ENCODE assay signal across 1 cellular context in the genomic region with DNA sequence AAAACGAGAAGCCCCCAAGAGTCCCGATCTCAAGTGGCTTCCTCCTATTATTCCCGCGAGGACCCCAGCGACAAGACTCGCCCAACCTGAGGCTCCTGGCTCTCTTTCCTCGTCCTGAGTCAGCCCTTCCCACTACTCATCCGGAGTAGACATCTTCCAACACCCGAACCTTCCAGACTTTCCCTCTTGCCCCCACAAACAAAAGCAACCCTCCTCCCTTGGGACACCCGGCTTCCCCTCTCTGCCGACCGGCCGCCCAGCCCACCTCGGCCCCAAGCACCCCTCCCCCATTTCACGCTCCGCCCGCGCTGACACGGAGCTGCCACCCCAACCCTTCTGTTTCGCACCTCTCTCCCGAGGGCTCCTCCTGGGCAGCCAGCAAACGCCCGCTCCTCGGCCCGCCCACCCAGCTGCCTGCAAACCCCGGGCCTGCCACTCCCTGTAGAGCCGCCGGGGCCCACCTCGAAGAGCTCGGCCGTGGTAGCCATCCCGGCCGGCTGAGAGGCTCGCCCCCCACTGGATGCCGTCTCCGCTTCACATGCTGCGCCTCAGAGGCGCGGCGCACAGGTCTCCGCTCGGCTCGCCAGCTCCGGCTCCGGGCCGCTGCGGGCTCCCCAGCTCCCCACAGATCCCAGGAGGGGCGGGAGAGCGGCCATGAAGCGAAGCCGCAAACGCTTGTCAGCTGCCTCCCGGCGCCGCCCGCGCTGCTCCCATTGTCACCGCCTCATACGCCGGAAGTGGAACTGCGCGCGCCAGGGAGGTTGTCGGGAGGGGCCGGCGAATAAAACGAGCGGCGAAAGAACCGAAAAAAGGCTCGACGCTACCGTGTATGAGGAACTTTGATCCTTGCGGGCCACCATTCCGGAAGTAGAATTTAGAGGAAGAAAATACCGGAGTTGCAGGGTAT.
TF ChIP-seq lines count a peak whose summit lies in the region.

A gene with protein sequence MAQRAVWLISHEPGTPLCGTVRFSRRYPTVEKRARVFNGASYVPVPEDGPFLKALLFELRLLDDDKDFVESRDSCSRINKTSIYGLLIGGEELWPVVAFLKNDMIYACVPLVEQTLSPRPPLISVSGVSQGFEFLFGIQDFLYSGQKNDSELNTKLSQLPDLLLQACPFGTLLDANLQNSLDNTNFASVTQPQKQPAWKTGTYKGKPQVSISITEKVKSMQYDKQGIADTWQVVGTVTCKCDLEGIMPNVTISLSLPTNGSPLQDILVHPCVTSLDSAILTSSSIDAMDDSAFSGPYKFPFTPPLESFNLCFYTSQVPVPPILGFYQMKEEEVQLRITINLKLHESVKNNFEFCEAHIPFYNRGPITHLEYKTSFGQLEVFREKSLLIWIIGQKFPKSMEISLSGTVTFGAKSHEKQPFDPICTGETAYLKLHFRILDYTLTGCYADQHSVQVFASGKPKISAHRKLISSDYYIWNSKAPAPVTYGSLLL (plus strand): TSS at position 811 of the 907 bp plus-strand sequence. CDS start 344 bp downstream, outside the sequence.
A gene with protein sequence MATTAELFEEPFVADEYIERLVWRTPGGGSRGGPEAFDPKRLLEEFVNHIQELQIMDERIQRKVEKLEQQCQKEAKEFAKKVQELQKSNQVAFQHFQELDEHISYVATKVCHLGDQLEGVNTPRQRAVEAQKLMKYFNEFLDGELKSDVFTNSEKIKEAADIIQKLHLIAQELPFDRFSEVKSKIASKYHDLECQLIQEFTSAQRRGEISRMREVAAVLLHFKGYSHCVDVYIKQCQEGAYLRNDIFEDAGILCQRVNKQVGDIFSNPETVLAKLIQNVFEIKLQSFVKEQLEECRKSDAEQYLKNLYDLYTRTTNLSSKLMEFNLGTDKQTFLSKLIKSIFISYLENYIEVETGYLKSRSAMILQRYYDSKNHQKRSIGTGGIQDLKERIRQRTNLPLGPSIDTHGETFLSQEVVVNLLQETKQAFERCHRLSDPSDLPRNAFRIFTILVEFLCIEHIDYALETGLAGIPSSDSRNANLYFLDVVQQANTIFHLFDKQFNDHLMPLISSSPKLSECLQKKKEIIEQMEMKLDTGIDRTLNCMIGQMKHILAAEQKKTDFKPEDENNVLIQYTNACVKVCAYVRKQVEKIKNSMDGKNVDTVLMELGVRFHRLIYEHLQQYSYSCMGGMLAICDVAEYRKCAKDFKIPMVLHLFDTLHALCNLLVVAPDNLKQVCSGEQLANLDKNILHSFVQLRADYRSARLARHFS (minus strand): TSS at position 745 of the 907 bp plus-strand sequence. CDS start 257 bp downstream, at position 488.

TF ChIP-seq in HepG2, 621 proteins besides CTCF, POLR2A, EP300 and RAD21 (continued from another document):
- TF ChIP-seq ZFP90 (CRISPR knock-in tag; IDR thresholded peaks at IDR 0.05; ENCODE audit: borderline replicate concordance) (no peak; the same call in 1 of the 2 replicates), ZFYVE20 (CRISPR knock-in tag; IDR thresholded peaks at IDR 0.05; ENCODE audit: borderline replicate concordance, low read depth) (no peak), PAWR (CRISPR knock-in tag; IDR thresholded peaks at IDR 0.05; ENCODE audit: borderline replicate concordance) (no peak), ZNF557 (CRISPR knock-in tag; IDR thresholded peaks at IDR 0.05) (no peak), THYN1 (CRISPR knock-in tag; IDR thresholded peaks at IDR 0.05; ENCODE audit: borderline replicate concordance, low read depth) (no peak), NFATC3 (CRISPR knock-in tag; IDR thresholded peaks at IDR 0.05) (no peak), ZFY (CRISPR knock-in tag; IDR thresholded peaks at IDR 0.05) (peak; percentile 86), EZH2 (conservative IDR thresholded peaks at IDR 0.05; ENCODE audit: low read depth, low read length) (no peak), PAF1 (CRISPR knock-in tag; IDR thresholded peaks at IDR 0.05) (no peak), ZNF34 (CRISPR knock-in tag; IDR thresholded peaks at IDR 0.05; ENCODE audit: borderline replicate concordance) (no peak; the same call in 1 of the 2 replicates), XBP1 (CRISPR knock-in tag; IDR thresholded peaks at IDR 0.05) (no peak), ZNF615 (CRISPR knock-in tag; IDR thresholded peaks at IDR 0.05; ENCODE audit: borderline replicate concordance) (no peak), ZNF496 (CRISPR knock-in tag; IDR thresholded peaks at IDR 0.05; ENCODE audit: insufficient replicate concordance) (no peak), PCBP1 (IDR thresholded peaks at IDR 0.05; ENCODE audit: borderline replicate concordance, low read depth, low read length) (no peak), ATM (IDR thresholded peaks at IDR 0.05; ENCODE audit: borderline replicate concordance) (no peak)
- TF ChIP-seq, protein P1, sequence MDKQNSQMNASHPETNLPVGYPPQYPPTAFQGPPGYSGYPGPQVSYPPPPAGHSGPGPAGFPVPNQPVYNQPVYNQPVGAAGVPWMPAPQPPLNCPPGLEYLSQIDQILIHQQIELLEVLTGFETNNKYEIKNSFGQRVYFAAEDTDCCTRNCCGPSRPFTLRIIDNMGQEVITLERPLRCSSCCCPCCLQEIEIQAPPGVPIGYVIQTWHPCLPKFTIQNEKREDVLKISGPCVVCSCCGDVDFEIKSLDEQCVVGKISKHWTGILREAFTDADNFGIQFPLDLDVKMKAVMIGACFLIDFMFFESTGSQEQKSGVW (CRISPR knock-in tag; IDR thresholded peaks at IDR 0.05; ENCODE audit: borderline replicate concordance) = no peak
- TF ChIP-seq, protein P2, sequence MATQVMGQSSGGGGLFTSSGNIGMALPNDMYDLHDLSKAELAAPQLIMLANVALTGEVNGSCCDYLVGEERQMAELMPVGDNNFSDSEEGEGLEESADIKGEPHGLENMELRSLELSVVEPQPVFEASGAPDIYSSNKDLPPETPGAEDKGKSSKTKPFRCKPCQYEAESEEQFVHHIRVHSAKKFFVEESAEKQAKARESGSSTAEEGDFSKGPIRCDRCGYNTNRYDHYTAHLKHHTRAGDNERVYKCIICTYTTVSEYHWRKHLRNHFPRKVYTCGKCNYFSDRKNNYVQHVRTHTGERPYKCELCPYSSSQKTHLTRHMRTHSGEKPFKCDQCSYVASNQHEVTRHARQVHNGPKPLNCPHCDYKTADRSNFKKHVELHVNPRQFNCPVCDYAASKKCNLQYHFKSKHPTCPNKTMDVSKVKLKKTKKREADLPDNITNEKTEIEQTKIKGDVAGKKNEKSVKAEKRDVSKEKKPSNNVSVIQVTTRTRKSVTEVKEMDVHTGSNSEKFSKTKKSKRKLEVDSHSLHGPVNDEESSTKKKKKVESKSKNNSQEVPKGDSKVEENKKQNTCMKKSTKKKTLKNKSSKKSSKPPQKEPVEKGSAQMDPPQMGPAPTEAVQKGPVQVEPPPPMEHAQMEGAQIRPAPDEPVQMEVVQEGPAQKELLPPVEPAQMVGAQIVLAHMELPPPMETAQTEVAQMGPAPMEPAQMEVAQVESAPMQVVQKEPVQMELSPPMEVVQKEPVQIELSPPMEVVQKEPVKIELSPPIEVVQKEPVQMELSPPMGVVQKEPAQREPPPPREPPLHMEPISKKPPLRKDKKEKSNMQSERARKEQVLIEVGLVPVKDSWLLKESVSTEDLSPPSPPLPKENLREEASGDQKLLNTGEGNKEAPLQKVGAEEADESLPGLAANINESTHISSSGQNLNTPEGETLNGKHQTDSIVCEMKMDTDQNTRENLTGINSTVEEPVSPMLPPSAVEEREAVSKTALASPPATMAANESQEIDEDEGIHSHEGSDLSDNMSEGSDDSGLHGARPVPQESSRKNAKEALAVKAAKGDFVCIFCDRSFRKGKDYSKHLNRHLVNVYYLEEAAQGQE (IDR thresholded peaks at IDR 0.05; ENCODE audit: borderline replicate concordance in 1 of 2, low read depth in 1 of 2, low read length in 2 of 2) = no peak
